In the genomic region with DNA sequence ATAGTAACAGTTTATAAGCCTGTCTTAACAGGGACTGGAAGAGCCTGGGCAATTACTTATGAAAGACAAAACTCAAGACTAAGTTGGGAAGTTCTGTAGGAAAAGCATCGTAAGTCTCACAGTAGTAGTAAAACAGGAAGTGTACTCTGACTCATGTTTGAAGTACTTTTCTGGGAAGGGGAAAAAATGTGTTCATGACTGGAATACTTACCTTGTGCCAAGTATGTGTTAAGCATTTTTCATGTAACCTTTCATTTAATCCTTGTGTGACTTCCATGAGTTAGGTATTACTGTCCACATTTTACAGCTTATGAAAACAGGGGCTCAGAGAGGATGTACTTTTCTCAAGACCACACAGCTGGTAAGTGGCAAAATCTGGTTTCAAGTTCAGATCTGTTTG, we compare ENCODE assay signal across 23 cellular contexts. TPM values are rescaled to one million over a fixed set of nuclear protein-coding genes. Genes with fewer than 3 reads are reported as not detected.
DNase-seq lines count a peak whose midpoint lies in the region; ATAC-seq and TF ChIP-seq lines count a peak whose summit lies in the region.
"Had no signal": no experiment of that assay in that cellular context is flagged by ENCODE, and none has a peak within 500 bp of the region (broad histone marks: within the 10 kb centered on the region; RNA-seq: fewer than 3 reads in every experiment).

No MANE protein-coding gene starts in this region.

- ATAC-seq in RWPE2 (ENCODE audit: low read depth) (0 out of 3 replicates have a peak, but pooled peaks have one; percentile 43), esophagus mucosa (no peak)
- ATAC-seq: A549; activated CD4-positive, CD25-positive, alpha-beta regulatory T cell treated with anti-CD3 and anti-CD28 coated beads, Interleukin-2, amount 50 U/mL, for 24 hours; psoas muscle; stimulated activated memory B cell treated with anti-CD40 and anti-IgM and Interleukin-4, amounts not matched to agents 10 μg/mL and 1 μg/mL and 100 μg/mL, for 72 hours had no signal

- H3K27me3 ChIP-seq in breast epithelium (peaks cover 7 to 57% of the 10 kb centered on the region in 2 donors), RWPE2 (ENCODE audit: insufficient read depth, poor library complexity, severe bottlenecking) (peaks cover 65% of the 10 kb centered on the region)

- H3K9me3 ChIP-seq in breast epithelium (no peaks in the 10 kb centered on the region), RWPE2 (ENCODE audit: severe bottlenecking) (no peaks in the 10 kb centered on the region)
- H3K9me3 ChIP-seq: A549, psoas muscle, SK-N-SH, thyroid gland had no signal

- no peak for TF ChIP-seq CTCF in MCF 10A (IDR thresholded peaks at IDR 0.05; ENCODE audit: unreplicated experiment)
- TF ChIP-seq CTCF in breast epithelium (IDR thresholded peaks at IDR 0.05), result no peak
- TF ChIP-seq CTCF in RWPE2 (IDR thresholded peaks at IDR 0.05; ENCODE audit: poor library complexity, severe bottlenecking), result no peak
- no peak for TF ChIP-seq CTCF in fibroblast of pulmonary artery (IDR thresholded peaks at IDR 0.05; ENCODE audit: low read length, missing control alignments)
- no peak for TF ChIP-seq CTCF in GM13977 (IDR thresholded peaks at IDR 0.05; ENCODE audit: extremely low read depth, insufficient read depth, missing control alignments)
- TF ChIP-seq CTCF in mesothelial cell of epicardium (IDR thresholded peaks at IDR 0.05; ENCODE audit: unreplicated experiment), result no peak

- H3K27ac Mint-ChIP-seq in MCF 10A (ENCODE audit: low read depth, unreplicated experiment) (no peak overlapping the region), mesothelial cell of epicardium (no peak overlapping the region)
- H3K27ac Mint-ChIP-seq: activated T-helper 1 cell treated with anti-CD3 and anti-CD28 coated beads, Interleukin-12 subunit alpha, Interleukin-12 subunit beta, Interleukin-2, Interleukin-4 antibody, amounts not matched to agents 30 ng/mL and 10 ng/mL and 1 ng/mL, durations not matched to agents 14 hours and 24 hours and 36 hours; CD8-positive, alpha-beta memory T cell; stimulated activated memory B cell treated with anti-CD40 and anti-IgM and Interleukin-4, amounts not matched to agents 10 μg/mL and 1 μg/mL and 100 μg/mL, for 72 hours had no signal

- H3K27me3 Mint-ChIP-seq in MCF 10A (ENCODE audit: insufficient read depth, unreplicated experiment), result peaks cover 14% of the 10 kb centered on the region
- peaks cover 98% of the 10 kb centered on the region for H3K27me3 Mint-ChIP-seq in mesothelial cell of epicardium (ENCODE audit: low read depth)

- H3K4me1 ChIP-seq in breast epithelium (no peaks in the 10 kb centered on the region), RWPE2 (ENCODE audit: insufficient read depth, poor library complexity, severe bottlenecking) (no peaks in the 10 kb centered on the region)
- H3K4me1 ChIP-seq: A549, Peyer's patch had no signal

- H3K36me3 ChIP-seq in breast epithelium (no peaks in the 10 kb centered on the region), RWPE2 (ENCODE audit: low read depth) (no peaks in the 10 kb centered on the region)
- H3K36me3 ChIP-seq: Peyer's patch, thyroid gland had no signal

- H3K36me3 Mint-ChIP-seq in MCF 10A (ENCODE audit: insufficient read depth, unreplicated experiment) (no peaks in the 10 kb centered on the region), mesothelial cell of epicardium (peaks cover 3% of the 10 kb centered on the region)
- H3K36me3 Mint-ChIP-seq: CD8-positive, alpha-beta memory T cell; stimulated activated memory B cell treated with anti-CD40 and anti-IgM and Interleukin-4, amounts not matched to agents 10 μg/mL and 1 μg/mL and 100 μg/mL, for 72 hours had no signal

- H3K4me1 Mint-ChIP-seq in MCF 10A (ENCODE audit: insufficient read depth, unreplicated experiment), result peaks cover 7% of the 10 kb centered on the region
- no peaks in the 10 kb centered on the region for H3K4me1 Mint-ChIP-seq in mesothelial cell of epicardium
- H3K4me1 Mint-ChIP-seq: central memory CD8-positive, alpha-beta T cell; stimulated activated memory B cell treated with anti-CD40 and anti-IgM and Interleukin-4, amounts not matched to agents 10 μg/mL and 1 μg/mL and 100 μg/mL, for 72 hours had no signal

- no peaks in the 10 kb centered on the region for H3K9me3 Mint-ChIP-seq in MCF 10A (ENCODE audit: unreplicated experiment)
- H3K9me3 Mint-ChIP-seq in mesothelial cell of epicardium, result peaks cover under 1% of the 10 kb centered on the region
- H3K9me3 Mint-ChIP-seq: activated T-helper 1 cell treated with anti-CD3 and anti-CD28 coated beads, Interleukin-12 subunit alpha, Interleukin-12 subunit beta, Interleukin-2, Interleukin-4 antibody, amounts not matched to agents 30 ng/mL and 10 ng/mL and 1 ng/mL, durations not matched to agents 14 hours and 24 hours and 36 hours; central memory CD8-positive, alpha-beta T cell; stimulated activated memory B cell treated with anti-CD40 and anti-IgM and Interleukin-4, amounts not matched to agents 10 μg/mL and 1 μg/mL and 100 μg/mL, for 72 hours had no signal

- intact Hi-C loops in MCF 10A (cut with micrococcal nuclease) (no loop called here), breast epithelium (cut with DNase I; ENCODE audit: low total_unique reads) (no loop called here)

- no peak for TF ChIP-seq POLR2A in breast epithelium (IDR thresholded peaks at IDR 0.05)

- H3K4me3 Mint-ChIP-seq in MCF 10A (ENCODE audit: unreplicated experiment), result no peak overlapping the region
- no peak overlapping the region for H3K4me3 Mint-ChIP-seq in mesothelial cell of epicardium
- H3K4me3 Mint-ChIP-seq: activated T-helper 1 cell treated with anti-CD3 and anti-CD28 coated beads, Interleukin-12 subunit alpha, Interleukin-12 subunit beta, Interleukin-2, Interleukin-4 antibody, amounts not matched to agents 30 ng/mL and 10 ng/mL and 1 ng/mL, durations not matched to agents 14 hours and 24 hours and 36 hours; CD8-positive, alpha-beta memory T cell; central memory CD8-positive, alpha-beta T cell; stimulated activated memory B cell treated with anti-CD40 and anti-IgM and Interleukin-4, amounts not matched to agents 10 μg/mL and 1 μg/mL and 100 μg/mL, for 72 hours had no signal

- peak; percentile 68 for DNase-seq in MCF 10A (ENCODE audit: unreplicated experiment)
- DNase-seq in breast epithelium (ENCODE audit: low spot score in 2 of 2), result no peak
- DNase-seq in RWPE2 (ENCODE audit: low spot score), result no peak
- DNase-seq in fibroblast of pulmonary artery (ENCODE audit: low read depth), result peak; percentile 20
- DNase-seq in GM13977 (ENCODE audit: low spot score), result no peak
- DNase-seq in NCI-H2227 treated with DMSO at 0.1 percent for 48 hours (lab: John Stamatoyannopoulos, UW), result no peak
- no peak for DNase-seq in mesothelial cell of epicardium (ENCODE audit: low spot score in 2 of 2, unreplicated experiment in 2 of 2)
- DNase-seq: CD8-positive, alpha-beta memory T cell; effector CD8-positive, alpha-beta T cell; hippocampal formation; Peyer's patch; psoas muscle; SK-N-SH; stimulated activated CD4-positive, alpha-beta T cell treated with anti-CD3 and anti-CD28 coated beads, Interleukin-15, amount 100 ng/mL, for 24 hours; T1000; thyroid gland had no signal

- H3K4me3 ChIP-seq in breast epithelium, result no peak overlapping the region
- no peak overlapping the region for H3K4me3 ChIP-seq in RWPE2 (ENCODE audit: severe bottlenecking)
- no peak overlapping the region for H3K4me3 ChIP-seq in fibroblast of pulmonary artery (replicated peaks; ENCODE audit: low read depth, low read length)
- H3K4me3 ChIP-seq: A549, Peyer's patch, psoas muscle, thyroid gland had no signal

- CTCF ChIA-PET in MCF 10A (lab: Yijun Ruan, JAX), result interaction anchor here (1.8 kb wide), 1 partner anchor 49 kb away, joined by 11 read pairs; no protein-coding TSS in a partner anchor

- no peak overlapping the region for H3K27ac ChIP-seq in breast epithelium
- H3K27ac ChIP-seq in RWPE2 (ENCODE audit: poor library complexity, severe bottlenecking), result no peak overlapping the region
- H3K27ac ChIP-seq: A549, Peyer's patch, psoas muscle, thyroid gland had no signal

- POLR2A ChIA-PET in MCF 10A (lab: Yijun Ruan, JAX), result interaction anchor here (0.5 to 1.1 kb wide), 2 partner anchors 9 to 66 kb away, joined by 3 read pairs; no protein-coding TSS in a partner anchor

- in situ Hi-C loops in GM13977 (cut with MboI; ENCODE audit: low pct_unique_long_range_greater_than_20kb, low sequenced_read_pairs, unreplicated experiment), result no loop called here

- no TSS peak for BruUV-seq in MCF 10A (replicated peaks; lab: Mats Ljungman, UMichigan)

RNA-seq across cellular contexts. Expression of a gene that starts 13.7 kb away (rescaled TPM):
- total RNA-seq in MCF 10A (2022) (not detected in 2 replicates), breast epithelium (not detected), esophagus mucosa (not detected), mesothelial cell of epicardium (not detected in 3 replicates)
- total RNA-seq: activated CD8-positive, alpha-beta memory T cell treated with anti-CD3 and anti-CD28 coated beads for 36 hours; activated T-helper 1 cell treated with anti-CD3 and anti-CD28 coated beads, Interleukin-12 subunit alpha, Interleukin-12 subunit beta, Interleukin-2, Interleukin-4 antibody, amounts not matched to agents 30 ng/mL and 10 ng/mL and 1 ng/mL, durations not matched to agents 14 hours and 24 hours and 36 hours; CD8-positive, alpha-beta memory T cell; Peyer's patch; psoas muscle; thyroid gland had no signal

Comparison
In these comparisons a context has a peak if more than half of its experiments do, and no peak if none do; other contexts are left out.
1. DNase-seq: peak in MCF 10A (single experiment) and fibroblast of pulmonary artery (single experiment); none in breast epithelium (0 of 2), RWPE2 (single experiment), GM13977 (single experiment), NCI-H2227 treated with DMSO at 0.1 percent for 48 hours (single experiment) and mesothelial cell of epicardium (0 of 2).